18 cellular contexts compared by ENCODE assay signal in the genomic region with DNA sequence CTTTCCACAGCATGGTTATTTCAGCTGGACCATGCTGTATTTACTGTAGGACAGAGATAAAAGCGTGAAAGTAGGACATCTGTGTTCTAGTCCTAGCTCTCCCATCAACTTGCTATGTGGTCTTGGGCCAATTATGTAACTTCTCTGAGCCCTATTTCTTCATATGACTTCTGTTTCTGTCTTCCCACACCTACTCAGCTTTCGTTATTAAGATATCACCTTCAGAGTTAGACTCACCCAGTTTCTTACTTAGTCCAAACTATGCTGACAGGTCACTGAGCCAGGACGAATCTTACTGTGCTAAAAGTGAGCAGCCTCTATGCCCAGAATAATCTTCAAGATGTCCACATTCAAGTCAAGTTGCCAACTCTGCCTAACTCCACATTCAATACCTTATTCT.
A peak's percentile ranks its signal among the peaks of the same experiment; 100 is the strongest.
DNase-seq lines count a peak whose midpoint lies in the region; ATAC-seq and TF ChIP-seq lines count a peak whose summit lies in the region.
"Had no signal": no experiment of that assay in that cellular context is flagged by ENCODE, and none has a peak within 500 bp of the region (broad histone marks: within the 10 kb centered on the region; RNA-seq: fewer than 3 reads in every experiment).

No MANE protein-coding gene starts in this region.

- no peaks in the 10 kb centered on the region for H3K36me3 ChIP-seq in CD8-positive, alpha-beta T cell (ENCODE audit: insufficient read depth, low read length)
- H3K36me3 ChIP-seq: Peyer's patch had no signal

- ATAC-seq in GM18511 (IDR thresholded peaks at IDR 0.05; ENCODE audit: unreplicated experiment) (peak; percentile 64), GM19351 (IDR thresholded peaks at IDR 0.05; ENCODE audit: unreplicated experiment) (peak; percentile 73), HG02870 (IDR thresholded peaks at IDR 0.05; ENCODE audit: unreplicated experiment) (peak; percentile 82), HG03520 (IDR thresholded peaks at IDR 0.05; ENCODE audit: unreplicated experiment) (peak; percentile 57)
- ATAC-seq in CD8-positive, alpha-beta T cell: no peak
- ATAC-seq: HepG2, Right ventricle myocardium inferior had no signal

- POLR2A ChIA-PET in CD8-positive, alpha-beta T cell (lab: Charles Lee): no interaction called here

- no peaks in the 10 kb centered on the region for H3K4me1 ChIP-seq in CD8-positive, alpha-beta T cell (ENCODE audit: insufficient read depth, low read length)
- H3K4me1 ChIP-seq: Peyer's patch had no signal

- H3K4me3 ChIP-seq in CD8-positive, alpha-beta T cell (ENCODE audit: low read depth, low read length): no peak overlapping the region
- H3K4me3 ChIP-seq: Peyer's patch had no signal

- CTCF ChIA-PET in CD8-positive, alpha-beta T cell (lab: Charles Lee): no interaction called here

- no peaks in the 10 kb centered on the region for H3K9me3 ChIP-seq in CD8-positive, alpha-beta T cell (ENCODE audit: low read length)
- H3K9me3 ChIP-seq: Peyer's patch had no signal

- no peaks in the 10 kb centered on the region for H3K4me1 Mint-ChIP-seq in CD8-positive, alpha-beta T cell (ENCODE audit: low read depth)

- TF ChIP-seq CTCF in CD8-positive, alpha-beta T cell (IDR thresholded peaks at IDR 0.05): no peak

- H3K27me3 ChIP-seq in CD8-positive, alpha-beta T cell (ENCODE audit: insufficient read depth, low read length): no peaks in the 10 kb centered on the region
- H3K27me3 ChIP-seq: Peyer's patch had no signal

- no peaks in the 10 kb centered on the region for H3K36me3 Mint-ChIP-seq in CD8-positive, alpha-beta T cell

- H3K27ac Mint-ChIP-seq in CD8-positive, alpha-beta T cell: no peak overlapping the region
- H3K27ac Mint-ChIP-seq: T-helper 2 cell treated with Interferon-gamma antibody and Interleukin-4, amounts not matched to agents 5 μg/mL and 100 μg/mL, for 36 hours had no signal

- intact Hi-C loops in CD8-positive, alpha-beta T cell (cut with DNase I, micrococcal nuclease): no loop called here

- DNase-seq in NCI-H2196 treated with DMSO at 0.1 percent for 48 hours (lab: John Stamatoyannopoulos, UW; ENCODE audit: unreplicated experiment): no peak
- DNase-seq in iPS-NIHi7 (ENCODE audit: extremely low spot score): no peak
- DNase-seq in CD8-positive, alpha-beta T cell: no peak
- DNase-seq in NCI-H1930 (lab: John Stamatoyannopoulos, UW): no peak
- DNase-seq: DMS 273 treated with DMSO at 0.1 percent for 48 hours, HCEC 1CT, KG1, NCI-H1092 treated with DMSO at 0.1 percent for 48 hours, NCI-H2227 treated with DMSO at 0.1 percent for 48 hours, NCI-H524, Peyer's patch had no signal

- peaks cover 2% of the 10 kb centered on the region for H3K27me3 Mint-ChIP-seq in CD8-positive, alpha-beta T cell (ENCODE audit: low read depth)

- no peak overlapping the region for H3K27ac ChIP-seq in CD8-positive, alpha-beta T cell (ENCODE audit: low read depth, low read length)
- H3K27ac ChIP-seq: Peyer's patch had no signal

- no peak overlapping the region for H3K4me3 Mint-ChIP-seq in CD8-positive, alpha-beta T cell
- H3K4me3 Mint-ChIP-seq: T-helper 2 cell treated with Interferon-gamma antibody and Interleukin-4, amounts not matched to agents 5 μg/mL and 100 μg/mL, for 36 hours had no signal

- no peaks in the 10 kb centered on the region for H3K9me3 Mint-ChIP-seq in CD8-positive, alpha-beta T cell
- H3K9me3 Mint-ChIP-seq: T-helper 2 cell treated with Interferon-gamma antibody and Interleukin-4, amounts not matched to agents 5 μg/mL and 100 μg/mL, for 36 hours had no signal
